Comparison of ENCODE assay signal across 20 cellular contexts in genomic region chr18:8041526-8042111, GRCh38.
DNase-seq lines count a peak whose midpoint lies in the region; ATAC-seq, FAIRE-seq and TF ChIP-seq lines count a peak whose summit lies in the region.
"Had no signal": no experiment of that assay in that cellular context is flagged by ENCODE, and none has a peak within 500 bp of the region (broad histone marks: within the 10 kb centered on the region; RNA-seq: fewer than 3 reads in every experiment).

No MANE protein-coding gene starts in this region.

- no peaks in the 10 kb centered on the region for H3K79me2 ChIP-seq in neural cell (replicated peaks; ENCODE audit: insufficient read depth, low read length)

- peak; percentile 88 for ATAC-seq in left lobe of liver
- ATAC-seq: A549, GM12878 had no signal

- peak overlapping the region; percentile 35 for H3K27ac ChIP-seq in neural cell (ENCODE audit: low read length)
- H3K27ac ChIP-seq: 22Rv1, A549, C4-2B, GM23248 had no signal

- H3K4me3 ChIP-seq in neural cell (ENCODE audit: low read length): no peak overlapping the region
- H3K4me3 ChIP-seq: A549, GM12878, GM23248, HAP-1 had no signal

- peak in 2 of 3 experiments; percentile 3 to 41 for DNase-seq in NCI-H1417 (lab: John Stamatoyannopoulos, UW)
- no peak for DNase-seq in NCI-H1417 treated with DMSO at 0.1 percent for 48 hours (lab: John Stamatoyannopoulos, UW)
- no peak for DNase-seq in D721Med (ENCODE audit: insufficient read length, low spot score)
- no peak for DNase-seq in left lobe of liver (ENCODE audit: low spot score)
- DNase-seq in effector CD8-positive, alpha-beta T cell (lab: John Stamatoyannopoulos, UW): no peak
- no peak for DNase-seq in stimulated activated CD4-positive, alpha-beta T cell treated with anti-CD3 and anti-CD28 coated beads, Interleukin-2, amount 100 ng/mL, for 48 hours
- DNase-seq: AML-193; Calu3; CD4-positive, alpha-beta T cell; DMS 273 treated with DMSO at 0.1 percent for 48 hours; DMS53; DND-41; EL; GM23248 had no signal

- no peaks in the 10 kb centered on the region for H3K9me2 ChIP-seq in neural cell (ENCODE audit: insufficient read depth, low read length)

- peak; percentile 90 for TF ChIP-seq EP300 in neural cell (conservative IDR thresholded peaks at IDR 0.05; ENCODE audit: poor library complexity, severe bottlenecking)

- no peak for TF ChIP-seq CTCF in D721Med (IDR thresholded peaks at IDR 0.05; ENCODE audit: insufficient read depth, missing control alignments)
- no peak for TF ChIP-seq CTCF in neural cell (IDR thresholded peaks at IDR 0.05; ENCODE audit: poor library complexity, severe bottlenecking)

- FAIRE-seq in D721Med (lab: Jason Lieb, UNC): peak; percentile 11
- FAIRE-seq: A549, GM12878 had no signal

- no peaks in the 10 kb centered on the region for H3K27me3 ChIP-seq in neural cell (ENCODE audit: insufficient read depth, low read depth, low read length)

- H3K4me2 ChIP-seq in neural cell (ENCODE audit: low read length): no peak overlapping the region
- H3K4me2 ChIP-seq: A549 had no signal

- H3K36me3 ChIP-seq in neural cell (ENCODE audit: insufficient read depth, low read length): no peaks in the 10 kb centered on the region
- H3K36me3 ChIP-seq: HAP-1 had no signal

- H3F3A ChIP-seq in neural cell (ENCODE audit: insufficient read depth, low read length, poor library complexity, severe bottlenecking): peaks cover 3% of the 10 kb centered on the region

- H4K20me1 ChIP-seq in neural cell (ENCODE audit: insufficient read depth): no peaks in the 10 kb centered on the region

- no peak overlapping the region for H3K9ac ChIP-seq in neural cell (ENCODE audit: low read length)
- H3K9ac ChIP-seq: GM23248 had no signal

- peak; percentile 27 for TF ChIP-seq RAD21 in neural cell (conservative IDR thresholded peaks at IDR 0.05)

- H3K9me3 ChIP-seq in neural cell (ENCODE audit: low read length): no peaks in the 10 kb centered on the region
- H3K9me3 ChIP-seq: A549, HAP-1 had no signal

- no peak overlapping the region for H2AFZ ChIP-seq in neural cell (ENCODE audit: low read depth, low read length)
- H2AFZ ChIP-seq: GM23248 had no signal

TF ChIP-seq in neural cell, 6 proteins besides CTCF, POLR2A, EP300 and RAD21:
- TF ChIP-seq REST (IDR thresholded peaks at IDR 0.05; ENCODE audit: borderline replicate concordance): peak; percentile 28
- peak; percentile 64 for TF ChIP-seq MXI1 (conservative IDR thresholded peaks at IDR 0.05; ENCODE audit: poor library complexity, severe bottlenecking)
- TF ChIP-seq EZH2 (IDR thresholded peaks at IDR 0.05; ENCODE audit: borderline replicate concordance, insufficient read depth, low read length, poor library complexity, severe bottlenecking): no peak
- TF ChIP-seq POLR2AphosphoS5 (IDR thresholded peaks at IDR 0.05): peak; percentile 53
- no peak for TF ChIP-seq TAF1 (IDR thresholded peaks at IDR 0.05; ENCODE audit: low read depth)
- TF ChIP-seq SMC3 (conservative IDR thresholded peaks at IDR 0.05; ENCODE audit: poor library complexity): peak; percentile 30

Comparison
In these comparisons a context has a peak if more than half of its experiments do, and no peak if none do; other contexts are left out.
1. DNase-seq: peak in NCI-H1417 (2 of 3); none in NCI-H1417 treated with DMSO at 0.1 percent for 48 hours (single experiment), D721Med (single experiment), left lobe of liver (single experiment), effector CD8-positive, alpha-beta T cell (single experiment) and stimulated activated CD4-positive, alpha-beta T cell treated with anti-CD3 and anti-CD28 coated beads, Interleukin-2, amount 100 ng/mL, for 48 hours (0 of 2).